ENCODE assay signal across 18 cellular contexts in genomic region chr3:64639022-64639421, GRCh38. TPM values are rescaled to one million over a fixed set of nuclear protein-coding genes. Genes with fewer than 3 reads are reported as not detected.
"Had no signal": no experiment of that assay in that cellular context is flagged by ENCODE, and none has a peak within 500 bp of the region (broad histone marks: within the 10 kb centered on the region; RNA-seq: fewer than 3 reads in every experiment).

No MANE protein-coding gene starts in this region.

- H3K27me3 ChIP-seq: pancreas, thyroid gland had no signal

- H3K4me1 ChIP-seq: thyroid gland had no signal

- H3K36me3 ChIP-seq: pancreas, thyroid gland had no signal

- H3K4me1 Mint-ChIP-seq: activated CD4-positive, alpha-beta T cell treated with anti-CD3 and anti-CD28 coated beads, Interleukin-2, amount 10 ng/mL, durations not matched to agents 24 days and 14 days; immature natural killer cell; stimulated activated effector memory CD8-positive, alpha-beta T cell treated with anti-CD3 and anti-CD28 coated beads, Interleukin-12 subunit alpha, Interleukin-12 subunit beta, amount 100 ng/mL, for 72 hours had no signal

- H3K4me3 Mint-ChIP-seq: activated CD4-positive, alpha-beta T cell treated with anti-CD3 and anti-CD28 coated beads, Interleukin-2, amount 10 ng/mL, durations not matched to agents 24 days and 14 days; activated CD8-positive, alpha-beta T cell treated with anti-CD3 and anti-CD28 coated beads, Interleukin-2, amount 10 ng/mL, durations not matched to agents 7 days and 5 days; activated naive CD8-positive, alpha-beta T cell; immature natural killer cell; stimulated activated effector memory CD8-positive, alpha-beta T cell treated with anti-CD3 and anti-CD28 coated beads, Interleukin-12 subunit alpha, Interleukin-12 subunit beta, amount 100 ng/mL, for 72 hours had no signal

- H3K9me3 ChIP-seq: pancreas, thyroid gland had no signal

- DNase-seq: activated CD4-positive, alpha-beta T cell treated with anti-CD3 and anti-CD28 coated beads, Interleukin-2, amount 10 ng/mL, durations not matched to agents 24 days and 14 days; activated CD4-positive, CD25-positive, alpha-beta regulatory T cell; activated CD8-positive, alpha-beta memory T cell treated with anti-CD3 and anti-CD28 coated beads, Interleukin-2, amount 50 U/mL, for 4 hours; activated CD8-positive, alpha-beta T cell treated with anti-CD3 and anti-CD28 coated beads, Interleukin-2, amount 10 ng/mL, durations not matched to agents 7 days and 5 days; activated gamma-delta T cell treated with Interleukin-2 at 50 U/mL for 16 hours; activated T-cell treated with anti-CD3 and anti-CD28 coated beads, Interleukin-2, amount 50 U/mL, for 48 hours; amniotic stem cell; caudate nucleus; foreskin fibroblast; head of caudate nucleus; immature natural killer cell; pancreas; stimulated activated CD4-positive, alpha-beta T cell treated with anti-CD3 and anti-CD28 coated beads, Interleukin-12 subunit alpha, Interleukin-12 subunit beta, amount 100 ng/mL, for 4 hours; stimulated activated CD4-positive, alpha-beta T cell treated with anti-CD3 and anti-CD28 coated beads, Interleukin-2, amount 100 ng/mL, for 24 hours; thyroid gland had no signal

- H3K27me3 Mint-ChIP-seq: activated CD4-positive, alpha-beta T cell treated with anti-CD3 and anti-CD28 coated beads, Interleukin-2, amount 10 ng/mL, durations not matched to agents 24 days and 14 days; activated naive CD8-positive, alpha-beta T cell had no signal

- H3K36me3 Mint-ChIP-seq: activated naive CD8-positive, alpha-beta T cell; immature natural killer cell; stimulated activated effector memory CD8-positive, alpha-beta T cell treated with anti-CD3 and anti-CD28 coated beads, Interleukin-12 subunit alpha, Interleukin-12 subunit beta, amount 100 ng/mL, for 72 hours had no signal

- H3K27ac Mint-ChIP-seq: activated CD4-positive, alpha-beta T cell treated with anti-CD3 and anti-CD28 coated beads, Interleukin-2, amount 10 ng/mL, durations not matched to agents 24 days and 14 days; activated CD8-positive, alpha-beta T cell treated with anti-CD3 and anti-CD28 coated beads, Interleukin-2, amount 10 ng/mL, durations not matched to agents 7 days and 5 days; activated naive CD8-positive, alpha-beta T cell; immature natural killer cell; stimulated activated effector memory CD8-positive, alpha-beta T cell treated with anti-CD3 and anti-CD28 coated beads, Interleukin-12 subunit alpha, Interleukin-12 subunit beta, amount 100 ng/mL, for 72 hours had no signal

- H3K27ac ChIP-seq: pancreas, thyroid gland had no signal

- ATAC-seq: activated CD8-positive, alpha-beta T cell treated with anti-CD3 and anti-CD28 coated beads, Interleukin-2, amount 10 ng/mL, durations not matched to agents 7 days and 5 days; pancreas; stimulated activated effector memory CD8-positive, alpha-beta T cell treated with anti-CD3 and anti-CD28 coated beads, Interleukin-12 subunit alpha, Interleukin-12 subunit beta, amount 100 ng/mL, for 72 hours had no signal

- H3K9me3 Mint-ChIP-seq: activated CD4-positive, alpha-beta T cell treated with anti-CD3 and anti-CD28 coated beads, Interleukin-2, amount 10 ng/mL, durations not matched to agents 24 days and 14 days had no signal

- H3K4me3 ChIP-seq: pancreas, thyroid gland had no signal

RNA-seq across cellular contexts. Expression of gene ADAMTS9, which starts 48.8 kb away (rescaled TPM):
- total RNA-seq: activated CD4-positive, alpha-beta T cell treated with anti-CD3 and anti-CD28 coated beads, Interleukin-2, amount 10 ng/mL, durations not matched to agents 24 days and 14 days; activated CD8-positive, alpha-beta T cell treated with anti-CD3 and anti-CD28 coated beads, Interleukin-2, amount 10 ng/mL, durations not matched to agents 7 days and 5 days; T-helper 2 cell treated with Interferon-gamma antibody and Interleukin-4, amounts not matched to agents 100 ng/mL and 5 ng/mL, for 36 hours had no signal
